In genomic region chr10:17626656-17627055, GRCh38 we compare ENCODE assay signal across 20 cellular contexts. TPM values are rescaled to one million over a fixed set of nuclear protein-coding genes. Genes with fewer than 3 reads are reported as not detected.
A peak's percentile ranks its signal among the peaks of the same experiment; 100 is the strongest.
DNase-seq lines count a peak whose midpoint lies in the region; ATAC-seq and FAIRE-seq lines count a peak whose summit lies in the region.
"Had no signal": no experiment of that assay in that cellular context is flagged by ENCODE, and none has a peak within 500 bp of the region (broad histone marks: within the 10 kb centered on the region; RNA-seq: fewer than 3 reads in every experiment).

No MANE protein-coding gene starts in this region.

- H3K36me3 Mint-ChIP-seq in activated T-helper 17 cell treated with anti-CD3 and anti-CD28 coated beads, Interleukin-2, amount 50 U/mL, for 72 hours (ENCODE audit: low read depth), result no peaks in the 10 kb centered on the region
- no peaks in the 10 kb centered on the region for H3K36me3 Mint-ChIP-seq in stimulated activated memory B cell treated with anti-CD40 and anti-IgM and Interleukin-4, amounts not matched to agents 10 μg/mL and 1 μg/mL and 100 μg/mL, for 72 hours
- H3K36me3 Mint-ChIP-seq: CD8-positive, alpha-beta memory T cell had no signal

- H3K4me1 Mint-ChIP-seq in activated T-helper 17 cell treated with anti-CD3 and anti-CD28 coated beads, Interleukin-2, amount 50 U/mL, for 72 hours, result no peaks in the 10 kb centered on the region
- no peaks in the 10 kb centered on the region for H3K4me1 Mint-ChIP-seq in stimulated activated memory B cell treated with anti-CD40 and anti-IgM and Interleukin-4, amounts not matched to agents 10 μg/mL and 1 μg/mL and 100 μg/mL, for 72 hours
- H3K4me1 Mint-ChIP-seq: B cell; CD8-positive, alpha-beta memory T cell had no signal

- peaks cover 9% of the 10 kb centered on the region for H3K27me3 Mint-ChIP-seq in activated T-helper 17 cell treated with anti-CD3 and anti-CD28 coated beads, Interleukin-2, amount 50 U/mL, for 72 hours
- H3K27me3 Mint-ChIP-seq in stimulated activated memory B cell treated with anti-CD40 and anti-IgM and Interleukin-4, amounts not matched to agents 10 μg/mL and 1 μg/mL and 100 μg/mL, for 72 hours, result peaks cover 30% of the 10 kb centered on the region

- H3K4me3 Mint-ChIP-seq in activated T-helper 17 cell treated with anti-CD3 and anti-CD28 coated beads, Interleukin-2, amount 50 U/mL, for 72 hours, result no peak overlapping the region
- no peak overlapping the region for H3K4me3 Mint-ChIP-seq in stimulated activated memory B cell treated with anti-CD40 and anti-IgM and Interleukin-4, amounts not matched to agents 10 μg/mL and 1 μg/mL and 100 μg/mL, for 72 hours
- H3K4me3 Mint-ChIP-seq: B cell; CD4-positive, alpha-beta T cell; CD8-positive, alpha-beta memory T cell; HFFc6 had no signal

- no peaks in the 10 kb centered on the region for H3K9me3 Mint-ChIP-seq in activated T-helper 17 cell treated with anti-CD3 and anti-CD28 coated beads, Interleukin-2, amount 50 U/mL, for 72 hours
- no peaks in the 10 kb centered on the region for H3K9me3 Mint-ChIP-seq in stimulated activated memory B cell treated with anti-CD40 and anti-IgM and Interleukin-4, amounts not matched to agents 10 μg/mL and 1 μg/mL and 100 μg/mL, for 72 hours
- H3K9me3 Mint-ChIP-seq: CD4-positive, alpha-beta T cell; CD8-positive, alpha-beta memory T cell; HFFc6 had no signal

- DNase-seq in activated CD4-positive, CD25-positive, alpha-beta regulatory T cell (lab: John Stamatoyannopoulos, UW), result no peak
- no peak for DNase-seq in frontal cortex (ENCODE audit: low spot score in 2 of 2)
- DNase-seq: CD4-positive, alpha-beta T cell; CD8-positive, alpha-beta memory T cell; DMS 273 treated with DMSO at 0.1 percent for 48 hours; DMS79; EL; GDM1; GOT3; HFFc6 had no signal

- H3K27ac Mint-ChIP-seq in activated T-helper 17 cell treated with anti-CD3 and anti-CD28 coated beads, Interleukin-2, amount 50 U/mL, for 72 hours, result no peak overlapping the region
- H3K27ac Mint-ChIP-seq in stimulated activated memory B cell treated with anti-CD40 and anti-IgM and Interleukin-4, amounts not matched to agents 10 μg/mL and 1 μg/mL and 100 μg/mL, for 72 hours, result no peak overlapping the region
- H3K27ac Mint-ChIP-seq: B cell; CD4-positive, alpha-beta T cell; CD8-positive, alpha-beta memory T cell; HFFc6 had no signal

- FAIRE-seq in frontal cortex (lab: Jason Lieb, UNC), result no peak
- FAIRE-seq: A204.1, D721Med, GM12891, GM18507, H54 had no signal

- ATAC-seq in activated CD4-positive, CD25-positive, alpha-beta regulatory T cell treated with anti-CD3 and anti-CD28 coated beads, Interleukin-2, amount 50 U/mL, for 24 hours, result peak; percentile 44 to 48
- peak; percentile 39 for ATAC-seq in activated T-helper 17 cell treated with anti-CD3 and anti-CD28 coated beads, Interleukin-2, amount 50 U/mL, for 72 hours (replicated peaks)
- peak; percentile 34 for ATAC-seq in stimulated activated memory B cell treated with anti-CD40 and anti-IgM and Interleukin-4, amounts not matched to agents 10 μg/mL and 1 μg/mL and 100 μg/mL, for 72 hours
- no peak for ATAC-seq in HG03571 (IDR thresholded peaks at IDR 0.05; ENCODE audit: unreplicated experiment)

RNA-seq across cellular contexts. Expression of gene HACD1, which starts 9.5 kb away (rescaled TPM):
- total RNA-seq in activated T-helper 17 cell treated with anti-CD3 and anti-CD28 coated beads, Interleukin-2, amount 50 U/mL, for 72 hours, result 1 to 10 TPM; 1.6 to 3.5 TPM
- total RNA-seq in frontal cortex, result 18.3 TPM

RNA-seq across cellular contexts. Expression of gene STAM, which starts 17.3 kb away (rescaled TPM):
- 10 to 100 TPM; 27.0 to 35.4 TPM for total RNA-seq in activated T-helper 17 cell treated with anti-CD3 and anti-CD28 coated beads, Interleukin-2, amount 50 U/mL, for 72 hours
- 28.9 TPM for total RNA-seq in frontal cortex
